9 cellular contexts compared by ENCODE assay signal in genomic region chr1:43930168-43930948, GRCh38. TPM values are rescaled to one million over a fixed set of nuclear protein-coding genes. Genes with fewer than 3 reads are reported as not detected.
DNase-seq lines count a peak whose midpoint lies in the region; ATAC-seq, FAIRE-seq and TF ChIP-seq lines count a peak whose summit lies in the region.
"Had no signal": no experiment of that assay in that cellular context is flagged by ENCODE, and none has a peak within 500 bp of the region (broad histone marks: within the 10 kb centered on the region; RNA-seq: fewer than 3 reads in every experiment).

No MANE protein-coding gene starts in this region.

- no peak overlapping the region for H2BK120ac ChIP-seq in H9 (ENCODE audit: low read depth, low read length, poor library complexity, severe bottlenecking)

- H3K4ac ChIP-seq in H9 (ENCODE audit: low read depth, low read length) = no peak overlapping the region

- no peaks in the 10 kb centered on the region for H4K20me1 ChIP-seq in H9 (ENCODE audit: control insufficient read depth, insufficient read depth, insufficient read length)
- peaks cover 5% of the 10 kb centered on the region for H4K20me1 ChIP-seq in astrocyte (ENCODE audit: insufficient read depth, low read length)

- TF ChIP-seq CTCF in H9 (conservative IDR thresholded peaks at IDR 0.05) (peak; percentile 79), astrocyte (IDR thresholded peaks at IDR 0.05; ENCODE audit: insufficient read depth, low read depth, low read length) (no peak), mucosa of descending colon (IDR thresholded peaks at IDR 0.05) (peak; percentile 38)

- peaks cover 13% of the 10 kb centered on the region for H3K23me2 ChIP-seq in H9 (ENCODE audit: insufficient read length, low read depth, low read length, poor library complexity, severe bottlenecking)

- peaks cover 4% of the 10 kb centered on the region for H3K36me3 ChIP-seq in astrocyte (ENCODE audit: insufficient read depth, low read length)
- no peaks in the 10 kb centered on the region for H3K36me3 ChIP-seq in mucosa of descending colon (ENCODE audit: low read depth)

- H3K27ac Mint-ChIP-seq in H9 = peak overlapping the region in 1 of 3 experiments; percentile 97; a peak in 2 of 7 replicates
- H3K27ac Mint-ChIP-seq in astrocyte (ENCODE audit: unreplicated experiment) = no peak overlapping the region

- no peak overlapping the region for H4K5ac ChIP-seq in H9 (ENCODE audit: insufficient read length, low read depth, low read length)

- H3T11ph ChIP-seq in H9 (ENCODE audit: low read length) = no peak overlapping the region

- H3K36me3 Mint-ChIP-seq in H9 (ENCODE audit: insufficient read depth in 1 of 3, low read depth in 3 of 3) (peaks cover 4 to 12% (median 7%) of the 10 kb centered on the region in 3 experiments; a peak in 5 of 7 replicates), astrocyte (ENCODE audit: low read depth, unreplicated experiment) (peaks cover 17% of the 10 kb centered on the region)

- H3K4me3 Mint-ChIP-seq in H9 (no peak overlapping the region), astrocyte (ENCODE audit: unreplicated experiment) (no peak overlapping the region)

- no peak overlapping the region for H2AFZ ChIP-seq in H9 (ENCODE audit: low read length)
- no peak overlapping the region for H2AFZ ChIP-seq in astrocyte (ENCODE audit: low read depth, low read length)

- no peaks in the 10 kb centered on the region for H3K9me3 Mint-ChIP-seq in H9
- peaks cover 5% of the 10 kb centered on the region for H3K9me3 Mint-ChIP-seq in astrocyte (ENCODE audit: unreplicated experiment)

- H3K56ac ChIP-seq in H9 (ENCODE audit: insufficient read length, low read depth, low read length) = no peak overlapping the region

- H3K4me3 ChIP-seq in astrocyte (ENCODE audit: insufficient read depth, low read depth, low read length) (no peak overlapping the region), mucosa of descending colon (no peak overlapping the region)

- no peak overlapping the region for H2BK20ac ChIP-seq in H9 (ENCODE audit: low read depth, low read length, poor library complexity, severe bottlenecking)

- H3K27me3 Mint-ChIP-seq in H9 (ENCODE audit: low read depth) = peaks cover 15% of the 10 kb centered on the region
- peaks cover 2% of the 10 kb centered on the region for H3K27me3 Mint-ChIP-seq in astrocyte (ENCODE audit: low read depth, unreplicated experiment)

- H3K79me1 ChIP-seq in H9 (ENCODE audit: insufficient read depth, low read depth, low read length, poor library complexity, severe bottlenecking) = no peaks in the 10 kb centered on the region

- H3K9ac ChIP-seq in H9 (ENCODE audit: extremely low read depth, insufficient read length, low read length) = no peak overlapping the region
- no peak overlapping the region for H3K9ac ChIP-seq in astrocyte (ENCODE audit: low read length)

- H4K8ac ChIP-seq in H9 (replicated peaks; ENCODE audit: insufficient read length, low read depth, low read length) = no peak overlapping the region

- ATAC-seq in mucosa of descending colon (no peak), HG02623 (IDR thresholded peaks at IDR 0.05; ENCODE audit: unreplicated experiment) (no peak), GM18520 (IDR thresholded peaks at IDR 0.05; ENCODE audit: unreplicated experiment) (no peak)

- H3K4me1 ChIP-seq in H9 (ENCODE audit: insufficient read depth, low read length) (peaks cover 3% of the 10 kb centered on the region; the same call in 1 of the 2 replicates), astrocyte (ENCODE audit: insufficient read depth, low read length) (peaks cover 27% of the 10 kb centered on the region), mucosa of descending colon (ENCODE audit: low read depth) (peaks cover 19% of the 10 kb centered on the region)

- H3K27me3 ChIP-seq in H9 (ENCODE audit: insufficient read depth, low read length) = no peaks in the 10 kb centered on the region
- H3K27me3 ChIP-seq in astrocyte (ENCODE audit: insufficient read depth, low read length) = no peaks in the 10 kb centered on the region

- WGBS in H9 (ENCODE audit: extremely low coverage, insufficient read length, low lambda C conversion rate) = no CpG with 5 or more reads among the region's 10 CpGs

- H3K79me2 ChIP-seq in H9 (ENCODE audit: insufficient read depth, low read length) (no peaks in the 10 kb centered on the region), astrocyte (ENCODE audit: insufficient read depth, low read length) (no peaks in the 10 kb centered on the region)

- H2AK5ac ChIP-seq in H9 (ENCODE audit: insufficient read length, low read length) = no peak overlapping the region

- H3K4me1 Mint-ChIP-seq in H9 = peaks cover 28 to 41% of the 10 kb centered on the region in 2 experiments
- H3K4me1 Mint-ChIP-seq in astrocyte (ENCODE audit: low read depth, unreplicated experiment) = peaks cover 23% of the 10 kb centered on the region

- no peak overlapping the region for H3K18ac ChIP-seq in H9 (ENCODE audit: insufficient read length, low read depth, low read length)

- H4K91ac ChIP-seq in H9 (ENCODE audit: insufficient read length, low read depth, low read length) = no peak overlapping the region

- intact Hi-C loops in mucosa of descending colon (cut with DNase I, micrococcal nuclease) = no loop called here

- H3K27ac ChIP-seq in H9 (ENCODE audit: insufficient read length, low read depth, low read length) = no peak overlapping the region
- H3K27ac ChIP-seq in astrocyte (ENCODE audit: low read depth, low read length) = peak overlapping the region; percentile 69

- H3K14ac ChIP-seq in H9 (ENCODE audit: insufficient read depth, low read length) = no peak overlapping the region

- H2BK12ac ChIP-seq in H9 (ENCODE audit: insufficient read length, low read depth, low read length) = no peak overlapping the region

- H2BK15ac ChIP-seq in H9 (ENCODE audit: low read depth, low read length) = no peak overlapping the region

- H3K4me2 ChIP-seq in H9 (ENCODE audit: insufficient read depth, insufficient read length, low read length) (no peak overlapping the region), astrocyte (ENCODE audit: low read length) (no peak overlapping the region)

- DNase-seq in NCI-H2029 (lab: John Stamatoyannopoulos, UW) (peak; percentile 12), NCI-H2029 treated with DMSO at 0.1 percent for 48 hours (lab: John Stamatoyannopoulos, UW) (no peak), H9 (peak; percentile 76), astrocyte (ENCODE audit: low read depth) (no peak), mucosa of descending colon (peak in 1 of 3 donors; percentile 43), hippocampal formation (lab: John Stamatoyannopoulos, UW) (no peak)

- H3K9me3 ChIP-seq in H9 (ENCODE audit: control insufficient read depth, low read depth, low read length) = no peaks in the 10 kb centered on the region
- no peaks in the 10 kb centered on the region for H3K9me3 ChIP-seq in astrocyte (ENCODE audit: insufficient read depth, low read depth, low read length)
- H3K9me3 ChIP-seq in mucosa of descending colon = no peaks in the 10 kb centered on the region

- H3K23ac ChIP-seq in H9 (ENCODE audit: insufficient read length, low read depth, low read length) = no peak overlapping the region

- FAIRE-seq in astrocyte (lab: Jason Lieb, UNC) = no peak
- FAIRE-seq: colon had no signal

- no peak overlapping the region for H2BK5ac ChIP-seq in H9 (ENCODE audit: insufficient read length, low read length)

RNA-seq across cellular contexts. Expression of gene ARTN, which starts 3.2 kb away (rescaled TPM):
- total RNA-seq in H9 (2021) = 10.6 and 11.6 TPM in 2 replicates
- total RNA-seq in astrocyte = 1.2 and 1.5 TPM in 2 replicates
- 10 to 100 TPM in 1 of 3 donors, 1 to 10 TPM in 2; 6.9 to 14.2 (median 7.4) TPM for total RNA-seq in mucosa of descending colon

RNA-seq across cellular contexts. Expression of gene IPO13, which starts 16.4 kb away (rescaled TPM):
- total RNA-seq in H9 (2021) = 22.0 and 24.5 TPM in 2 replicates
- total RNA-seq in astrocyte = 31.0 and 36.1 TPM in 2 replicates
- total RNA-seq in mucosa of descending colon = 10 to 100 TPM; 21.5 to 32.6 (median 22.3) TPM

RNA-seq across cellular contexts. Expression of gene DPH2, which starts 39.5 kb away (rescaled TPM):
- 74.4 and 79.6 TPM in 2 replicates for total RNA-seq in H9 (2021)
- 26.9 and 31.6 TPM in 2 replicates for total RNA-seq in astrocyte
- total RNA-seq in mucosa of descending colon = 10 to 100 TPM; 16.5 to 23.3 (median 17.9) TPM

RNA-seq across cellular contexts. Expression of gene ATP6V0B, which starts 44.4 kb away (rescaled TPM):
- total RNA-seq in H9 (2021) (127 and 131 TPM in 2 replicates), astrocyte (175 and 202 TPM in 2 replicates), mucosa of descending colon (100 to 1,000 TPM; 116 to 184 (median 158) TPM)

RNA-seq across cellular contexts. Expression of gene B4GALT2, which starts 48.7 kb away (rescaled TPM):
- total RNA-seq in H9 (2021) = 70.9 and 74.0 TPM in 2 replicates
- 56.6 and 56.9 TPM in 2 replicates for total RNA-seq in astrocyte
- total RNA-seq in mucosa of descending colon = 10 to 100 TPM; 20.0 to 33.6 (median 28.1) TPM

Comparison
In these comparisons a context has a peak if more than half of its experiments do, and no peak if none do; other contexts are left out.
1. DNase-seq: peak in NCI-H2029 (single experiment) and H9 (single experiment); none in NCI-H2029 treated with DMSO at 0.1 percent for 48 hours (single experiment), astrocyte (single experiment) and hippocampal formation (0 of 2).